ENCODE assay signal across 1 cellular context in genomic region chr13:51252954-51253531, GRCh38.
TF ChIP-seq lines count a peak whose summit lies in the region.

No MANE protein-coding gene starts in this region.

TF ChIP-seq in GM12878, 131 proteins besides CTCF, POLR2A, EP300 and RAD21 (continued from another document):
- TF ChIP-seq IRF5 (IDR thresholded peaks at IDR 0.05; ENCODE audit: borderline replicate concordance): no peak
- TF ChIP-seq PRDM15 (CRISPR knock-in tag; IDR thresholded peaks at IDR 0.05): no peak
- TF ChIP-seq E2F8 (IDR thresholded peaks at IDR 0.05; ENCODE audit: low read depth, partially characterized antibody): no peak
- no peak for TF ChIP-seq FOS (IDR thresholded peaks at IDR 0.05; ENCODE audit: borderline replicate concordance, extremely low read depth, insufficient read length)
- TF ChIP-seq NR2C2 (IDR thresholded peaks at IDR 0.05; ENCODE audit: borderline replicate concordance, control insufficient read depth, insufficient read length, low read depth): no peak
- TF ChIP-seq YBX1 (IDR thresholded peaks at IDR 0.05): no peak
- TF ChIP-seq ATF2 (IDR thresholded peaks at IDR 0.05; ENCODE audit: low read length): no peak
- no peak for TF ChIP-seq MAX (IDR thresholded peaks at IDR 0.05; ENCODE audit: low read depth, low read length)
- TF ChIP-seq SIX5 (IDR thresholded peaks at IDR 0.05; ENCODE audit: low read depth, low read length, severe bottlenecking): no peak
- no peak for TF ChIP-seq SUZ12 (IDR thresholded peaks at IDR 0.05; ENCODE audit: unreplicated experiment)
- no peak for TF ChIP-seq ZNF622 (IDR thresholded peaks at IDR 0.05)
- no peak for TF ChIP-seq CBX5 (IDR thresholded peaks at IDR 0.05; ENCODE audit: low read depth)
- TF ChIP-seq ETV6 (conservative IDR thresholded peaks at IDR 0.05 in 1 of 2, IDR thresholded peaks at IDR 0.05 in 1 of 2; ENCODE audit: borderline replicate concordance in 1 of 2, low read depth in 1 of 2): no peak
- TF ChIP-seq PAX8 (IDR thresholded peaks at IDR 0.05): no peak
- no peak for TF ChIP-seq MTA3 (IDR thresholded peaks at IDR 0.05; ENCODE audit: borderline replicate concordance, low read length)
- 0 out of 2 replicates have a peak, but pooled peaks have one; percentile 13 for TF ChIP-seq NR2F1 (conservative IDR thresholded peaks at IDR 0.05)
- no peak for TF ChIP-seq KLF5 (IDR thresholded peaks at IDR 0.05; ENCODE audit: partially characterized antibody)
- TF ChIP-seq RELB (IDR thresholded peaks at IDR 0.05; ENCODE audit: low read depth): peak; percentile 37; the same call in 1 of the 2 replicates
- no peak for TF ChIP-seq KDM1A (IDR thresholded peaks at IDR 0.05; ENCODE audit: borderline replicate concordance)
- TF ChIP-seq IKZF2 (IDR thresholded peaks at IDR 0.05): peak in 1 of 2 experiments; percentile 20; a peak in 1 of 4 replicates
- TF ChIP-seq ZBTB33 (IDR thresholded peaks at IDR 0.05): no peak
- TF ChIP-seq NKRF (conservative IDR thresholded peaks at IDR 0.05): no peak
- TF ChIP-seq GATAD2B (conservative IDR thresholded peaks at IDR 0.05; ENCODE audit: low read depth): no peak
- no peak for TF ChIP-seq JUNB (IDR thresholded peaks at IDR 0.05)
- TF ChIP-seq CREM (IDR thresholded peaks at IDR 0.05; ENCODE audit: low read depth): no peak
- no peak for TF ChIP-seq POLR2AphosphoS2 (IDR thresholded peaks at IDR 0.05; ENCODE audit: low read depth, low read length)
- no peak for TF ChIP-seq BCL11A (IDR thresholded peaks at IDR 0.05; ENCODE audit: low read depth, low read length)
- no peak for TF ChIP-seq CBX3 (IDR thresholded peaks at IDR 0.05; ENCODE audit: borderline replicate concordance, low read depth)
- TF ChIP-seq BRCA1 (IDR thresholded peaks at IDR 0.05; ENCODE audit: low read depth, low read length): no peak
